Comparison of ENCODE assay signal across 19 cellular contexts in genomic region chr20:23129256-23129655, GRCh38. TPM values are rescaled to one million over a fixed set of nuclear protein-coding genes. Genes with fewer than 3 reads are reported as not detected.
DNase-seq lines count a peak whose midpoint lies in the region; ATAC-seq and TF ChIP-seq lines count a peak whose summit lies in the region.
"Had no signal": no experiment of that assay in that cellular context is flagged by ENCODE, and none has a peak within 500 bp of the region (broad histone marks: within the 10 kb centered on the region; RNA-seq: fewer than 3 reads in every experiment).

No MANE protein-coding gene starts in this region.

- no peak for ATAC-seq in activated T-cell treated with anti-CD3 and anti-CD28 coated beads, Interleukin-2, amount 50 U/mL, for 72 hours (replicated peaks in 1 of 2)
- no peak for ATAC-seq in DND-41 (ENCODE audit: insufficient read depth, low read depth)
- ATAC-seq: Panc1 had no signal

- H3K79me2 ChIP-seq in DND-41 (ENCODE audit: insufficient read depth, low read length), result no peaks in the 10 kb centered on the region
- no peaks in the 10 kb centered on the region for H3K79me2 ChIP-seq in osteoblast (ENCODE audit: insufficient read depth, low read length)

- no peak overlapping the region for H3K4me3 Mint-ChIP-seq in activated T-cell treated with anti-CD3 and anti-CD28 coated beads, Interleukin-2, amount 50 U/mL, for 72 hours
- H3K4me3 Mint-ChIP-seq in activated T-cell treated with anti-CD3 and anti-CD28 coated beads, Interleukin-2, amount 50 U/mL, for 24 hours, result no peak overlapping the region
- peak overlapping the region; percentile 43 for H3K4me3 Mint-ChIP-seq in endothelial cell (ENCODE audit: unreplicated experiment)
- H3K4me3 Mint-ChIP-seq: H9 had no signal

- H3K27me3 ChIP-seq in DND-41 (ENCODE audit: insufficient read depth, low read length, poor library complexity) (no peaks in the 10 kb centered on the region), osteoblast (ENCODE audit: insufficient read depth, low read length) (no peaks in the 10 kb centered on the region), stomach (no peaks in the 10 kb centered on the region)

- H4K20me1 ChIP-seq in DND-41 (ENCODE audit: insufficient read depth, low read length) (no peaks in the 10 kb centered on the region), osteoblast (ENCODE audit: insufficient read depth, low read length) (no peaks in the 10 kb centered on the region)

- no peak for TF ChIP-seq CTCF in DND-41 (IDR thresholded peaks at IDR 0.05; ENCODE audit: borderline replicate concordance, extremely low read depth, low read length, poor library complexity, severe bottlenecking)
- TF ChIP-seq CTCF in endothelial cell (IDR thresholded peaks at IDR 0.05; ENCODE audit: unreplicated experiment), result no peak
- no peak for TF ChIP-seq CTCF in osteoblast (IDR thresholded peaks at IDR 0.05; ENCODE audit: extremely low read depth, low read depth, low read length)
- TF ChIP-seq CTCF in stomach (IDR thresholded peaks at IDR 0.05), result no peak

- H3K4me2 ChIP-seq in DND-41 (ENCODE audit: insufficient read depth, low read length), result no peak overlapping the region
- no peak overlapping the region for H3K4me2 ChIP-seq in osteoblast (ENCODE audit: insufficient read depth, low read length)

- no peak for DNase-seq in activated T-cell treated with anti-CD3 and anti-CD28 coated beads, Interleukin-2, amount 50 U/mL, for 72 hours
- DNase-seq in activated T-cell treated with anti-CD3 and anti-CD28 coated beads, Interleukin-2, amount 50 U/mL, for 24 hours, result no peak
- DNase-seq in DND-41 (no peak), endothelial cell (ENCODE audit: low spot score) (no peak), osteoblast (ENCODE audit: insufficient read length, low spot score, missing footprints) (peak; percentile 26), stomach (no peak), COLO668 (lab: John Stamatoyannopoulos, UW; ENCODE audit: unreplicated experiment) (no peak)
- no peak for DNase-seq in activated CD4-positive, alpha-beta T cell treated with anti-CD3 and anti-CD28 coated beads, Interleukin-2, amount 50 U/mL, for 48 hours
- DNase-seq: H9, Kasumi-1, NCI-H1417 treated with DMSO at 0.1 percent for 48 hours, NCI-H2029 treated with DMSO at 0.1 percent for 48 hours, NCI-H2171 treated with DMSO at 0.1 percent for 48 hours, NCI-H510A, NCI-H82 had no signal

- no peaks in the 10 kb centered on the region for H3K36me3 ChIP-seq in DND-41 (ENCODE audit: insufficient read depth, low read length)
- H3K36me3 ChIP-seq in osteoblast (ENCODE audit: insufficient read depth, low read length), result no peaks in the 10 kb centered on the region
- no peaks in the 10 kb centered on the region for H3K36me3 ChIP-seq in stomach

- H3K9ac ChIP-seq in DND-41 (ENCODE audit: low read depth, low read length), result no peak overlapping the region

- 45 to 70% (median 54%) methylated on average over 2 of the region's 2 CpGs for WGBS in stomach, 5 donors

- TF ChIP-seq POLR2A in stomach (IDR thresholded peaks at IDR 0.05), result no peak

- H2AFZ ChIP-seq in DND-41 (ENCODE audit: low read depth, low read length) (no peak overlapping the region), osteoblast (ENCODE audit: low read length) (no peak overlapping the region)

- no peaks in the 10 kb centered on the region for H3K9me3 Mint-ChIP-seq in activated T-cell treated with anti-CD3 and anti-CD28 coated beads, Interleukin-2, amount 50 U/mL, for 72 hours
- H3K9me3 Mint-ChIP-seq in activated T-cell treated with anti-CD3 and anti-CD28 coated beads, Interleukin-2, amount 50 U/mL, for 24 hours, result no peaks in the 10 kb centered on the region
- H3K9me3 Mint-ChIP-seq in endothelial cell (ENCODE audit: unreplicated experiment), result no peaks in the 10 kb centered on the region
- H3K9me3 Mint-ChIP-seq: IgD-negative memory B cell had no signal

- H3K27ac ChIP-seq in DND-41 (ENCODE audit: low read length) (peak overlapping the region; percentile 97), osteoblast (ENCODE audit: low read depth, low read length) (no peak overlapping the region), stomach (no peak overlapping the region)
- H3K27ac ChIP-seq: C4-2B had no signal

- intact Hi-C loops in stomach (cut with DNase I; ENCODE audit: low total_unique reads), result no loop called here

- TF ChIP-seq EP300 in stomach (IDR thresholded peaks at IDR 0.05), result no peak

- H3K4me1 Mint-ChIP-seq in activated T-cell treated with anti-CD3 and anti-CD28 coated beads, Interleukin-2, amount 50 U/mL, for 72 hours (ENCODE audit: low read depth), result no peaks in the 10 kb centered on the region
- no peaks in the 10 kb centered on the region for H3K4me1 Mint-ChIP-seq in activated T-cell treated with anti-CD3 and anti-CD28 coated beads, Interleukin-2, amount 50 U/mL, for 24 hours (ENCODE audit: low read depth)
- peaks cover 84% of the 10 kb centered on the region for H3K4me1 Mint-ChIP-seq in endothelial cell (ENCODE audit: unreplicated experiment)
- H3K4me1 Mint-ChIP-seq: IgD-negative memory B cell had no signal

- H3K27ac Mint-ChIP-seq in activated T-cell treated with anti-CD3 and anti-CD28 coated beads, Interleukin-2, amount 50 U/mL, for 72 hours, result peak overlapping the region; percentile 32
- H3K27ac Mint-ChIP-seq in activated T-cell treated with anti-CD3 and anti-CD28 coated beads, Interleukin-2, amount 50 U/mL, for 24 hours, result no peak overlapping the region
- peak overlapping the region; percentile 98 for H3K27ac Mint-ChIP-seq in endothelial cell (ENCODE audit: unreplicated experiment)
- H3K27ac Mint-ChIP-seq: IgD-negative memory B cell had no signal

- no peak overlapping the region for H3K4me3 ChIP-seq in DND-41 (ENCODE audit: low read depth in 1 of 2, low read length in 2 of 2)
- no peak overlapping the region for H3K4me3 ChIP-seq in osteoblast (ENCODE audit: insufficient read depth, low read length)
- no peak overlapping the region for H3K4me3 ChIP-seq in stomach

- peaks cover 78% of the 10 kb centered on the region for H3K4me1 ChIP-seq in DND-41 (ENCODE audit: insufficient read depth, low read length)
- H3K4me1 ChIP-seq in osteoblast (ENCODE audit: insufficient read depth, low read length), result peaks cover 5% of the 10 kb centered on the region
- peaks cover 0 to 36% (median 8%) of the 10 kb centered on the region in 4 donors for H3K4me1 ChIP-seq in stomach

- no peaks in the 10 kb centered on the region for H3K27me3 Mint-ChIP-seq in activated T-cell treated with anti-CD3 and anti-CD28 coated beads, Interleukin-2, amount 50 U/mL, for 72 hours (ENCODE audit: low read depth)
- no peaks in the 10 kb centered on the region for H3K27me3 Mint-ChIP-seq in activated T-cell treated with anti-CD3 and anti-CD28 coated beads, Interleukin-2, amount 50 U/mL, for 24 hours
- peaks cover 13% of the 10 kb centered on the region for H3K27me3 Mint-ChIP-seq in endothelial cell (ENCODE audit: unreplicated experiment)

- no peaks in the 10 kb centered on the region for H3K9me3 ChIP-seq in DND-41 (ENCODE audit: insufficient read depth, low read length, severe bottlenecking)
- H3K9me3 ChIP-seq in osteoblast (ENCODE audit: low read depth, low read length), result no peaks in the 10 kb centered on the region
- no peaks in the 10 kb centered on the region for H3K9me3 ChIP-seq in stomach

- no peaks in the 10 kb centered on the region for H3K36me3 Mint-ChIP-seq in activated T-cell treated with anti-CD3 and anti-CD28 coated beads, Interleukin-2, amount 50 U/mL, for 72 hours (ENCODE audit: insufficient read depth in 2 of 2)
- no peaks in the 10 kb centered on the region for H3K36me3 Mint-ChIP-seq in activated T-cell treated with anti-CD3 and anti-CD28 coated beads, Interleukin-2, amount 50 U/mL, for 24 hours (ENCODE audit: low read depth)
- H3K36me3 Mint-ChIP-seq in endothelial cell (ENCODE audit: low read depth, unreplicated experiment), result no peaks in the 10 kb centered on the region
- H3K36me3 Mint-ChIP-seq: IgD-negative memory B cell had no signal

RNA-seq across cellular contexts. Expression of gene CD93, which starts 43.1 kb away (rescaled TPM):
- total RNA-seq in activated T-cell treated with anti-CD3 and anti-CD28 coated beads, Interleukin-2, amount 50 U/mL, for 72 hours, result 1 to 10 TPM in 1 of 2 donors, under 1 TPM in 1; 0.36 to 2.0 TPM
- 139 TPM for total RNA-seq in endothelial cell (ENCODE audit: unreplicated experiment)
- total RNA-seq in osteoblast, result not detected in 2 replicates
- total RNA-seq in stomach, result 10 to 100 TPM in 3 of 5 donors, 1 to 10 TPM in 2; 2.9 to 63.5 (median 13.8) TPM
- 1 to 10 TPM; 3.4 to 5.3 (median 4.1) TPM for polyA plus RNA-seq in stomach
- total RNA-seq: H9, HT-29 had no signal
- polyA plus RNA-seq: IgD-negative memory B cell had no signal
